17 cellular contexts compared by ENCODE assay signal in the genomic region with DNA sequence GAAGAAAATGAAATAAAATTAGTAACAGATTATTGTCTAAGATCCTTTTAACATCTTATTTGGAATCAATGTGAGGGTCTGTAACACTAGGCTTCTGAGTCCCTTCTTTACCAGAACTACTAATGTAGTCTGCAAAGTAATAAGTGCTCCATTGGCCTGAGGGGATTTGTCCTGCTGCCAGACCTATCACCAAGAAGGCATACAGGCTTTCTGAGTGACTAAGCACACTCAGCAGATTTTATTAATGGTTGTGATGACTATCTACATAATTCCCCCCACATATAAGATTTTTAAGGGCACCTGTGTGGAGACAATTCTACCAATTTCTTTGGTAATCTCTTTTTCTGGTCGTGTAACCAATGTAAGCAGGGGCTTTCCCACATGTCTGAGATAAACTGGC.
DNase-seq lines count a peak whose midpoint lies in the region; ATAC-seq and TF ChIP-seq lines count a peak whose summit lies in the region.
"Had no signal": no experiment of that assay in that cellular context is flagged by ENCODE, and none has a peak within 500 bp of the region (broad histone marks: within the 10 kb centered on the region; RNA-seq: fewer than 3 reads in every experiment).

No MANE protein-coding gene starts in this region.

- ATAC-seq in foreskin keratinocyte = peak; percentile 37
- ATAC-seq: HCT116 had no signal

- H3K9me3 ChIP-seq in MG63 (no peaks in the 10 kb centered on the region), SK-N-SH (no peaks in the 10 kb centered on the region)
- H3K9me3 ChIP-seq: BLaER1 had no signal

- H3K4me1 ChIP-seq in SK-N-SH (ENCODE audit: control insufficient read depth in 1 of 2, insufficient read depth in 2 of 2, low read depth in 1 of 2, low read length in 1 of 2) = peaks cover 0 to 13% of the 10 kb centered on the region in 2 experiments; a peak in 2 of 4 replicates
- no peaks in the 10 kb centered on the region for H3K4me1 ChIP-seq in foreskin keratinocyte
- H3K4me1 ChIP-seq: BLaER1 had no signal

- no peak overlapping the region for H3K9ac ChIP-seq in SK-N-SH
- H3K9ac ChIP-seq: BLaER1, GM23248 had no signal

- CTCF ChIA-PET in SK-N-SH (lab: Yijun Ruan, JAX) = no interaction called here

- TF ChIP-seq EP300 in SK-N-SH (IDR thresholded peaks at IDR 0.05; ENCODE audit: borderline replicate concordance in 1 of 2, low read depth in 1 of 2, low read length in 1 of 2) = peak in 1 of 2 experiments; percentile 85; a peak in 2 of 4 replicates

- no peaks in the 10 kb centered on the region for H3K79me2 ChIP-seq in SK-N-SH (ENCODE audit: insufficient read depth)

- H3K36me3 ChIP-seq in MG63 (no peaks in the 10 kb centered on the region), SK-N-SH (replicated peaks in 1 of 2; ENCODE audit: control insufficient read depth in 1 of 2, insufficient read depth in 2 of 2, low read length in 1 of 2) (no peaks in the 10 kb centered on the region)
- H3K36me3 ChIP-seq: BLaER1 had no signal

- intact Hi-C loops in cardiac septum (cut with DNase I) = no loop called here

- POLR2A ChIA-PET in SK-N-SH (lab: Yijun Ruan, JAX) = no interaction called here

- WGBS in SK-N-SH (ENCODE audit: low lambda C conversion rate) = 0% methylated on average over 1 of the region's 1 CpG

- peak; percentile 35 for DNase-seq in MG63
- DNase-seq in SK-N-SH = peak; percentile 32
- peak in 1 of 2 donors; percentile 51 for DNase-seq in foreskin keratinocyte
- no peak for DNase-seq in G401 (ENCODE audit: low spot score)
- DNase-seq in cardiac septum (ENCODE audit: low spot score) = no peak
- DNase-seq in COR-L47 (lab: John Stamatoyannopoulos, UW) = no peak
- DNase-seq in activated CD4-positive, CD25-positive, alpha-beta regulatory T cell (lab: John Stamatoyannopoulos, UW) = no peak
- DNase-seq: GM23248, NCI-H1092, NCI-H1694 treated with DMSO at 0.1 percent for 48 hours, NCI-H446, NCI-H748 treated with DMSO at 0.1 percent for 48 hours, SIG-M5, SW 1271 had no signal

- TF ChIP-seq CTCF in SK-N-SH (IDR thresholded peaks at IDR 0.05) (no peak), foreskin keratinocyte (conservative IDR thresholded peaks at IDR 0.05) (no peak)

- no peak overlapping the region for H3K4me2 ChIP-seq in SK-N-SH
- H3K4me2 ChIP-seq: BLaER1 had no signal

- no peaks in the 10 kb centered on the region for H4K20me1 ChIP-seq in SK-N-SH (ENCODE audit: insufficient read depth)
- H4K20me1 ChIP-seq: BLaER1 had no signal

- H3F3A ChIP-seq in SK-N-SH (replicated peaks; ENCODE audit: insufficient read depth) = no peaks in the 10 kb centered on the region

- H3K27me3 ChIP-seq in MG63 (no peaks in the 10 kb centered on the region), SK-N-SH (ENCODE audit: insufficient read depth) (no peaks in the 10 kb centered on the region), foreskin keratinocyte (no peaks in the 10 kb centered on the region)
- H3K27me3 ChIP-seq: BLaER1 had no signal

- H3K27ac ChIP-seq in SK-N-SH (ENCODE audit: low read depth in 2 of 2, low read length in 1 of 2) (peak overlapping the region in 1 of 2 experiments; percentile 60; a peak in 2 of 4 replicates), foreskin keratinocyte (no peak overlapping the region)
- H3K27ac ChIP-seq: BLaER1, GM23248, HL-60 had no signal

- H3K4me3 ChIP-seq in MG63 (no peak overlapping the region), SK-N-SH (ENCODE audit: low read depth in 2 of 2, low read length in 1 of 2) (no peak overlapping the region)
- H3K4me3 ChIP-seq: BLaER1, GM23248 had no signal

- TF ChIP-seq RAD21 in SK-N-SH (IDR thresholded peaks at IDR 0.05; ENCODE audit: low read length) = peak; percentile 12; the same call in 1 of the 2 replicates

- no peak overlapping the region for H2AFZ ChIP-seq in SK-N-SH (ENCODE audit: low read depth)
- H2AFZ ChIP-seq: GM23248 had no signal

- in situ Hi-C loops in G401 (cut with HindIII; ENCODE audit: low sequenced_read_pairs) = no loop called here

- no peaks in the 10 kb centered on the region for H3K9me2 ChIP-seq in SK-N-SH

TF ChIP-seq in SK-N-SH, 30 proteins besides CTCF, POLR2A, EP300 and RAD21:
- no peak for TF ChIP-seq RXRA (IDR thresholded peaks at IDR 0.05; ENCODE audit: borderline replicate concordance, low read depth)
- no peak for TF ChIP-seq JUND (IDR thresholded peaks at IDR 0.05)
- no peak for TF ChIP-seq FOXJ3 (CRISPR knock-in tag; IDR thresholded peaks at IDR 0.05)
- peak; percentile 51; the same call in 1 of the 2 replicates for TF ChIP-seq RCOR1 (IDR thresholded peaks at IDR 0.05; ENCODE audit: low read length)
- TF ChIP-seq, protein P1, sequence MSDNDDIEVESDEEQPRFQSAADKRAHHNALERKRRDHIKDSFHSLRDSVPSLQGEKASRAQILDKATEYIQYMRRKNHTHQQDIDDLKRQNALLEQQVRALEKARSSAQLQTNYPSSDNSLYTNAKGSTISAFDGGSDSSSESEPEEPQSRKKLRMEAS (IDR thresholded peaks at IDR 0.05; ENCODE audit: low read depth) = no peak
- TF ChIP-seq, protein P2, sequence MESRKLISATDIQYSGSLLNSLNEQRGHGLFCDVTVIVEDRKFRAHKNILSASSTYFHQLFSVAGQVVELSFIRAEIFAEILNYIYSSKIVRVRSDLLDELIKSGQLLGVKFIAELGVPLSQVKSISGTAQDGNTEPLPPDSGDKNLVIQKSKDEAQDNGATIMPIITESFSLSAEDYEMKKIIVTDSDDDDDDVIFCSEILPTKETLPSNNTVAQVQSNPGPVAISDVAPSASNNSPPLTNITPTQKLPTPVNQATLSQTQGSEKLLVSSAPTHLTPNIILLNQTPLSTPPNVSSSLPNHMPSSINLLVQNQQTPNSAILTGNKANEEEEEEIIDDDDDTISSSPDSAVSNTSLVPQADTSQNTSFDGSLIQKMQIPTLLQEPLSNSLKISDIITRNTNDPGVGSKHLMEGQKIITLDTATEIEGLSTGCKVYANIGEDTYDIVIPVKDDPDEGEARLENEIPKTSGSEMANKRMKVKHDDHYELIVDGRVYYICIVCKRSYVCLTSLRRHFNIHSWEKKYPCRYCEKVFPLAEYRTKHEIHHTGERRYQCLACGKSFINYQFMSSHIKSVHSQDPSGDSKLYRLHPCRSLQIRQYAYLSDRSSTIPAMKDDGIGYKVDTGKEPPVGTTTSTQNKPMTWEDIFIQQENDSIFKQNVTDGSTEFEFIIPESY (IDR thresholded peaks at IDR 0.05; ENCODE audit: borderline replicate concordance, low read depth) = no peak
- TF ChIP-seq SMC3 (IDR thresholded peaks at IDR 0.05; ENCODE audit: low read depth, low read length) = no peak
- TF ChIP-seq GATA2 (CRISPR knock-in tag; IDR thresholded peaks at IDR 0.05) = peak; percentile 34; the same call in 1 of the 2 replicates
- TF ChIP-seq, protein P3, sequence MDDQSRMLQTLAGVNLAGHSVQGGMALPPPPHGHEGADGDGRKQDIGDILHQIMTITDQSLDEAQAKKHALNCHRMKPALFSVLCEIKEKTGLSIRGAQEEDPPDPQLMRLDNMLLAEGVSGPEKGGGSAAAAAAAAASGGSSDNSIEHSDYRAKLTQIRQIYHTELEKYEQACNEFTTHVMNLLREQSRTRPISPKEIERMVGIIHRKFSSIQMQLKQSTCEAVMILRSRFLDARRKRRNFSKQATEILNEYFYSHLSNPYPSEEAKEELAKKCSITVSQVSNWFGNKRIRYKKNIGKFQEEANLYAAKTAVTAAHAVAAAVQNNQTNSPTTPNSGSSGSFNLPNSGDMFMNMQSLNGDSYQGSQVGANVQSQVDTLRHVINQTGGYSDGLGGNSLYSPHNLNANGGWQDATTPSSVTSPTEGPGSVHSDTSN (IDR thresholded peaks at IDR 0.05) = no peak
- TF ChIP-seq TCF12 (IDR thresholded peaks at IDR 0.05) = no peak
- no peak for TF ChIP-seq GABPA (IDR thresholded peaks at IDR 0.05; ENCODE audit: low read depth)
- TF ChIP-seq EZH2phosphoT487 (IDR thresholded peaks at IDR 0.05; ENCODE audit: borderline replicate concordance, low read depth) = no peak
- TF ChIP-seq, protein P4, sequence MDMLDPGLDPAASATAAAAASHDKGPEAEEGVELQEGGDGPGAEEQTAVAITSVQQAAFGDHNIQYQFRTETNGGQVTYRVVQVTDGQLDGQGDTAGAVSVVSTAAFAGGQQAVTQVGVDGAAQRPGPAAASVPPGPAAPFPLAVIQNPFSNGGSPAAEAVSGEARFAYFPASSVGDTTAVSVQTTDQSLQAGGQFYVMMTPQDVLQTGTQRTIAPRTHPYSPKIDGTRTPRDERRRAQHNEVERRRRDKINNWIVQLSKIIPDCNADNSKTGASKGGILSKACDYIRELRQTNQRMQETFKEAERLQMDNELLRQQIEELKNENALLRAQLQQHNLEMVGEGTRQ (IDR thresholded peaks at IDR 0.05; ENCODE audit: borderline replicate concordance, low read depth, low read length) = no peak

Comparison
In these comparisons a context has a peak if more than half of its experiments do, and no peak if none do; other contexts are left out.
1. DNase-seq: peak in MG63 (single experiment) and SK-N-SH (single experiment); none in G401 (single experiment), cardiac septum (single experiment), COR-L47 (single experiment) and activated CD4-positive, CD25-positive, alpha-beta regulatory T cell (0 of 4).